31 cellular contexts compared by ENCODE assay signal in genomic region chr3:129356756-129357425, GRCh38.
"Had no signal": no experiment of that assay in that cellular context is flagged by ENCODE, and none has a peak within 500 bp of the region (broad histone marks: within the 10 kb centered on the region; RNA-seq: fewer than 3 reads in every experiment).

No MANE protein-coding gene starts in this region.

- H3K27me3 ChIP-seq: brain microvascular endothelial cell, MG63 had no signal

- H3K4me2 ChIP-seq: KMS-11 had no signal

- ATAC-seq: activated naive CD4-positive, alpha-beta T cell treated with anti-CD3 and anti-CD28 coated beads, Interleukin-2, amount 50 U/mL, for 72 hours; activated naive CD8-positive, alpha-beta T cell treated with anti-CD3 and anti-CD28 coated beads, Interleukin-2, amount 50 U/mL, for 24 hours; activated T-cell treated with anti-CD3 and anti-CD28 coated beads, Interleukin-2, amount 50 U/mL, for 4 hours; PC-3; T-helper 17 cell; WTC11 had no signal

- FAIRE-seq: RCC 7860 had no signal

- H3K4me3 Mint-ChIP-seq: activated CD4-positive, alpha-beta memory T cell treated with anti-CD3 and anti-CD28 coated beads for 36 hours; activated CD4-positive, alpha-beta T cell treated with anti-CD3 and anti-CD28 coated beads, Interleukin-2, amount 10 ng/mL, durations not matched to agents 24 days and 14 days; activated naive CD8-positive, alpha-beta T cell treated with anti-CD3 and anti-CD28 coated beads, Interleukin-2, amount 50 U/mL, for 24 hours; activated T-cell treated with anti-CD3 and anti-CD28 coated beads, Interleukin-2, amount 50 U/mL, for 4 hours; T-helper 17 cell; WTC11 had no signal

- H3K27me3 Mint-ChIP-seq: activated CD4-positive, alpha-beta memory T cell treated with anti-CD3 and anti-CD28 coated beads for 36 hours; activated CD4-positive, alpha-beta T cell treated with anti-CD3 and anti-CD28 coated beads, Interleukin-2, amount 10 ng/mL, durations not matched to agents 24 days and 14 days; activated naive CD8-positive, alpha-beta T cell treated with anti-CD3 and anti-CD28 coated beads, Interleukin-2, amount 50 U/mL, for 24 hours had no signal

- H3K4me3 ChIP-seq: MG63 had no signal

- H3K4me1 Mint-ChIP-seq: activated naive CD8-positive, alpha-beta T cell treated with anti-CD3 and anti-CD28 coated beads, Interleukin-2, amount 50 U/mL, for 24 hours; T-helper 17 cell had no signal

- H3K9ac ChIP-seq: KMS-11 had no signal

- H3K27ac Mint-ChIP-seq: activated CD4-positive, alpha-beta memory T cell treated with anti-CD3 and anti-CD28 coated beads for 36 hours; activated CD4-positive, alpha-beta T cell treated with anti-CD3 and anti-CD28 coated beads, Interleukin-2, amount 10 ng/mL, durations not matched to agents 24 days and 14 days; activated naive CD8-positive, alpha-beta T cell treated with anti-CD3 and anti-CD28 coated beads, Interleukin-2, amount 50 U/mL, for 24 hours; T-helper 17 cell; WTC11 had no signal

- H3K27ac ChIP-seq: brain microvascular endothelial cell, KMS-11 had no signal

- H3K9me3 ChIP-seq: MG63 had no signal

- H3K9me3 Mint-ChIP-seq: activated CD4-positive, alpha-beta memory T cell treated with anti-CD3 and anti-CD28 coated beads for 36 hours; activated CD4-positive, alpha-beta T cell treated with anti-CD3 and anti-CD28 coated beads, Interleukin-2, amount 10 ng/mL, durations not matched to agents 24 days and 14 days; activated naive CD4-positive, alpha-beta T cell treated with anti-CD3 and anti-CD28 coated beads, Interleukin-2, amount 50 U/mL, for 72 hours; activated naive CD8-positive, alpha-beta T cell treated with anti-CD3 and anti-CD28 coated beads, Interleukin-2, amount 50 U/mL, for 24 hours; activated T-cell treated with anti-CD3 and anti-CD28 coated beads, Interleukin-2, amount 50 U/mL, for 4 hours had no signal

- H3K36me3 Mint-ChIP-seq: activated CD4-positive, alpha-beta memory T cell treated with anti-CD3 and anti-CD28 coated beads for 36 hours; activated naive CD4-positive, alpha-beta T cell treated with anti-CD3 and anti-CD28 coated beads, Interleukin-2, amount 50 U/mL, for 72 hours; WTC11 had no signal

- DNase-seq: activated CD4-positive, alpha-beta memory T cell treated with anti-CD3 and anti-CD28 coated beads for 36 hours; activated CD4-positive, alpha-beta T cell treated with anti-CD3 and anti-CD28 coated beads for 1 hour; activated CD4-positive, alpha-beta T cell treated with anti-CD3 and anti-CD28 coated beads, Interleukin-2, amount 10 ng/mL, durations not matched to agents 24 days and 14 days; activated CD8-positive, alpha-beta memory T cell treated with anti-CD3 and anti-CD28 coated beads for 24 hours; activated effector memory CD4-positive, alpha-beta T cell treated with anti-CD3 and anti-CD28 coated beads, Interleukin-2, amount 50 U/mL, for 16 hours; activated naive CD4-positive, alpha-beta T cell treated with Interleukin-2 at 50 U/mL for 16 hours; activated naive CD8-positive, alpha-beta T cell treated with anti-CD3 and anti-CD28 coated beads, Interleukin-2, amount 50 U/mL, for 24 hours; activated T-cell treated with anti-CD3 and anti-CD28 coated beads, Interleukin-2, amount 50 U/mL, for 4 hours; amygdala; brain microvascular endothelial cell; cerebellar nuclear complex; MG63; MV-4-11; NCI-H1092 treated with DMSO at 0.1 percent for 48 hours; NCI-H1417 treated with DMSO at 0.1 percent for 48 hours; NCI-H1694; NCI-H2029; NCI-H2107; NCI-H2171 treated with DMSO at 0.1 percent for 48 hours; NCI-H345; NCI-H510A treated with DMSO at 0.1 percent for 48 hours; NCI-H69; NK-92 treated with Interleukin-12 subunit alpha and Interleukin-12 subunit beta, amount 100 ng/mL, for 24 hours; PC-3; SHP77 treated with DMSO at 0.1 percent for 48 hours; T-helper 17 cell; T-helper 9 cell had no signal

- H3K36me3 ChIP-seq: brain microvascular endothelial cell, MG63 had no signal
